In genomic region chr3:9779721-9780450, GRCh38 we compare ENCODE assay signal across 8 cellular contexts. TPM values are rescaled to one million over a fixed set of nuclear protein-coding genes. Genes with fewer than 3 reads are reported as not detected.
DNase-seq lines count a peak whose midpoint lies in the region; ATAC-seq and TF ChIP-seq lines count a peak whose summit lies in the region.

No MANE protein-coding gene starts in this region.

- peak; percentile 62 for ATAC-seq in mucosa of descending colon

- intact Hi-C loops in mucosa of descending colon (cut with DNase I, micrococcal nuclease) = no loop called here

- peak; percentile 43 for DNase-seq in stimulated activated CD4-positive, alpha-beta T cell treated with anti-CD3 and anti-CD28 coated beads, Interleukin-4, amount 100 ng/mL, for 24 hours
- DNase-seq in stimulated activated CD4-positive, alpha-beta T cell treated with anti-CD3 and anti-CD28 coated beads, Interleukin-4, amount 100 ng/mL, for 1 hour = no peak
- DNase-seq in HK-2 (ENCODE audit: unreplicated experiment) (peak; percentile 78), mucosa of descending colon (peak in 1 of 3 donors; percentile 68), hepatic stellate cell (ENCODE audit: low spot score) (no peak), NCI-H2196 treated with DMSO at 0.1 percent for 48 hours (lab: John Stamatoyannopoulos, UW; ENCODE audit: unreplicated experiment) (no peak), NCI-H1417 treated with DMSO at 0.1 percent for 48 hours (lab: John Stamatoyannopoulos, UW) (no peak)
- DNase-seq in activated T-cell treated with anti-CD3 and anti-CD28 coated beads, Interleukin-2, amount 50 U/mL, for 1 hour = peak; percentile 27

- no peak for TF ChIP-seq CTCF in mucosa of descending colon (IDR thresholded peaks at IDR 0.05)

- H3K36me3 ChIP-seq in mucosa of descending colon (ENCODE audit: low read depth) = no peaks in the 10 kb centered on the region

- H3K9me3 ChIP-seq in mucosa of descending colon = no peaks in the 10 kb centered on the region

- peaks cover 9% of the 10 kb centered on the region for H3K4me1 ChIP-seq in mucosa of descending colon (ENCODE audit: low read depth)

- no peak overlapping the region for H3K4me3 ChIP-seq in mucosa of descending colon

RNA-seq across cellular contexts. Expression of gene CAMK1, which starts 10.1 kb away (rescaled TPM):
- 10 to 100 TPM in 2 of 3 donors, 1 to 10 TPM in 1; 5.7 to 35.8 (median 10.1) TPM for total RNA-seq in mucosa of descending colon

RNA-seq across cellular contexts. Expression of gene TADA3, which starts 12.4 kb away (rescaled TPM):
- total RNA-seq in mucosa of descending colon = 10 to 100 TPM; 63.0 to 66.1 (median 63.2) TPM

RNA-seq across cellular contexts. Expression of gene ARPC4, which starts 13.0 kb away (rescaled TPM):
- total RNA-seq in mucosa of descending colon = 100 to 1,000 TPM; 154 to 219 (median 212) TPM

RNA-seq across cellular contexts. Expression of gene OGG1, which starts 30.1 kb away (rescaled TPM):
- 10 to 100 TPM; 23.3 to 33.0 (median 28.6) TPM for total RNA-seq in mucosa of descending colon

RNA-seq across cellular contexts. Expression of gene TTLL3, which starts 30.2 kb away (rescaled TPM):
- 10 to 100 TPM; 37.0 to 63.9 (median 47.7) TPM for total RNA-seq in mucosa of descending colon

Comparison
In these comparisons a context has a peak if more than half of its experiments do, and no peak if none do; other contexts are left out.
1. DNase-seq: peak in stimulated activated CD4-positive, alpha-beta T cell treated with anti-CD3 and anti-CD28 coated beads, Interleukin-4, amount 100 ng/mL, for 24 hours (single experiment), HK-2 (single experiment) and activated T-cell treated with anti-CD3 and anti-CD28 coated beads, Interleukin-2, amount 50 U/mL, for 1 hour (single experiment); none in stimulated activated CD4-positive, alpha-beta T cell treated with anti-CD3 and anti-CD28 coated beads, Interleukin-4, amount 100 ng/mL, for 1 hour (single experiment), hepatic stellate cell (single experiment), NCI-H2196 treated with DMSO at 0.1 percent for 48 hours (single experiment) and NCI-H1417 treated with DMSO at 0.1 percent for 48 hours (single experiment).